13 cellular contexts compared by ENCODE assay signal in genomic region chr14:38868415-38869290, GRCh38.
A peak's percentile ranks its signal among the peaks of the same experiment; 100 is the strongest.
DNase-seq lines count a peak whose midpoint lies in the region; ATAC-seq and TF ChIP-seq lines count a peak whose summit lies in the region.
"Had no signal": no experiment of that assay in that cellular context is flagged by ENCODE, and none has a peak within 500 bp of the region (broad histone marks: within the 10 kb centered on the region; RNA-seq: fewer than 3 reads in every experiment).

No MANE protein-coding gene starts in this region.

- H3K27ac Mint-ChIP-seq in type B pancreatic cell = peak overlapping the region; percentile 27
- H3K27ac Mint-ChIP-seq: activated CD4-positive, alpha-beta T cell treated with anti-CD3 and anti-CD28 coated beads, Interleukin-2, amount 10 ng/mL, durations not matched to agents 7 days and 5 days; stimulated activated naive B cell treated with anti-CD40 and anti-IgM and Interleukin-4, amounts not matched to agents 10 μg/mL and 1 μg/mL and 100 μg/mL, for 72 hours had no signal

- peak overlapping the region; percentile 49 for H3K27ac ChIP-seq in angular gyrus (ENCODE audit: low read depth, low read length)
- peak overlapping the region in 1 of 2 donors; percentile 38 for H3K27ac ChIP-seq in left lung

- no peaks in the 10 kb centered on the region for H3K36me3 ChIP-seq in left lung

- peak overlapping the region; percentile 62 for H3K4me3 Mint-ChIP-seq in type B pancreatic cell
- H3K4me3 Mint-ChIP-seq: activated CD4-positive, alpha-beta T cell treated with anti-CD3 and anti-CD28 coated beads, Interleukin-2, amount 10 ng/mL, durations not matched to agents 7 days and 5 days; stimulated activated naive B cell treated with anti-CD40 and anti-IgM and Interleukin-4, amounts not matched to agents 10 μg/mL and 1 μg/mL and 100 μg/mL, for 72 hours had no signal

- no peaks in the 10 kb centered on the region for H3K27me3 Mint-ChIP-seq in type B pancreatic cell
- H3K27me3 Mint-ChIP-seq: activated CD4-positive, alpha-beta T cell treated with anti-CD3 and anti-CD28 coated beads, Interleukin-2, amount 10 ng/mL, durations not matched to agents 7 days and 5 days had no signal

- H3K4me1 Mint-ChIP-seq in type B pancreatic cell (ENCODE audit: unreplicated experiment) = peaks cover 30% of the 10 kb centered on the region
- H3K4me1 Mint-ChIP-seq: activated CD4-positive, alpha-beta T cell treated with anti-CD3 and anti-CD28 coated beads, Interleukin-2, amount 10 ng/mL, durations not matched to agents 7 days and 5 days; stimulated activated naive B cell treated with anti-CD40 and anti-IgM and Interleukin-4, amounts not matched to agents 10 μg/mL and 1 μg/mL and 100 μg/mL, for 72 hours had no signal

- ATAC-seq in left lung (peak; percentile 77), GM19035 (IDR thresholded peaks at IDR 0.05; ENCODE audit: unreplicated experiment) (no peak)
- ATAC-seq: stimulated activated naive B cell treated with anti-CD40 and anti-IgM and Interleukin-4, amounts not matched to agents 10 μg/mL and 1 μg/mL and 100 μg/mL, for 72 hours had no signal

- H3K27me3 ChIP-seq in left lung = no peaks in the 10 kb centered on the region

- in situ Hi-C loops in GM13976 (cut with MboI; ENCODE audit: low sequenced_read_pairs, unreplicated experiment) = no loop called here

- no peaks in the 10 kb centered on the region for H3K36me3 Mint-ChIP-seq in type B pancreatic cell

- H3K9me3 Mint-ChIP-seq in type B pancreatic cell = no peaks in the 10 kb centered on the region
- H3K9me3 Mint-ChIP-seq: activated CD4-positive, alpha-beta T cell treated with anti-CD3 and anti-CD28 coated beads, Interleukin-2, amount 10 ng/mL, durations not matched to agents 7 days and 5 days had no signal

- peaks cover 2 to 23% of the 10 kb centered on the region in 2 donors for H3K4me1 ChIP-seq in left lung

- TF ChIP-seq CTCF in left lung (IDR thresholded peaks at IDR 0.05) = no peak
- no peak for TF ChIP-seq CTCF in type B pancreatic cell (conservative IDR thresholded peaks at IDR 0.05)
- no peak for TF ChIP-seq CTCF in GM13976 (IDR thresholded peaks at IDR 0.05; ENCODE audit: borderline replicate concordance, control extremely low read depth, extremely low read depth, insufficient read depth, missing control alignments)

- intact Hi-C loops in left lung (cut with DNase I) = no loop called here

- H3K9me3 ChIP-seq in left lung = peaks cover 0 to 4% of the 10 kb centered on the region in 2 donors

- peak; percentile 38 for DNase-seq in NCI-H1092 (lab: John Stamatoyannopoulos, UW)
- DNase-seq in left lung = no peak
- no peak for DNase-seq in type B pancreatic cell (ENCODE audit: extremely low spot score, unreplicated experiment)
- no peak for DNase-seq in GM13976 (ENCODE audit: low spot score)
- no peak for DNase-seq in activated T-cell treated with anti-CD3 and anti-CD28 coated beads, Interleukin-2, amount 50 U/mL, for 48 hours
- DNase-seq: activated CD4-positive, alpha-beta T cell treated with anti-CD3 and anti-CD28 coated beads, Interleukin-2, amount 10 ng/mL, durations not matched to agents 7 days and 5 days; aorta; retina; SIG-M5; stimulated activated naive B cell treated with anti-CD40 and anti-IgM and Interleukin-4, amounts not matched to agents 10 μg/mL and 1 μg/mL and 100 μg/mL, for 72 hours; T-helper 9 cell had no signal

- H3K4me3 ChIP-seq in left lung = no peak overlapping the region
